Comparison of ENCODE assay signal across 8 cellular contexts in the genomic region with DNA sequence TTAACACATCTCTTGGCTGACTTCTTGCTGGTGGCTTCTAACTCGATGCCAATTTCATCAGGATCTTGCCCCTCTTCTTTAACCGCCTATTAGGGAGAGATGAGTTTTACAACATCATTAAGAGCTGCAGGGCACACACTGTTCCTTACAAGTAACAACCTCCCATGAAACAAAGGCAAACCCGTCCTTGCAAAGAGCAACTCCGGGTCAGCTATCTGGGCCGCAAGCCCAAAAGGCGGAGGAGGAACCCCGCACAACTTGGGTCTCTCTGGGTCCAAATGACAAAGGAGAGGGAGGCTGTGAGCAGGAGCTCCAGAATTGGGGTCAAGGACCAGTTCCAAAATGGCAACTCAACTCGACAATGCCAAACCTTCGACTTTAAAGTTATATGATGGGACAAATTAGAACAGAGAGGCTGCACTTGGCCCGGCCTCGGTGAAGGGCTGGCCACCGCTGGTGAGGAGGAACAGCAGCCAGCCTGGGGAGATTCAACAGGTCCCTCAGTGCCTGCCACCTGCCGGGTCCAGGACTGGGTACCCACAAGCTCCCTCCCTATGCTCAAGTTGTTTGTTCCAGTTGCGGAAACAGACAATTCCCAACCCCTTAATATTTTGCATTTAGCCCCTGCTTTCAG. TPM values are rescaled to one million over a fixed set of nuclear protein-coding genes. Genes with fewer than 3 reads are reported as not detected.
A peak's percentile ranks its signal among the peaks of the same experiment; 100 is the strongest.
DNase-seq lines count a peak whose midpoint lies in the region; ATAC-seq and TF ChIP-seq lines count a peak whose summit lies in the region.

No MANE protein-coding gene starts in this region.

- no peaks in the 10 kb centered on the region; the same call in 1 of the 2 replicates for H3K9me3 ChIP-seq in AG04450 (ENCODE audit: control insufficient read depth, insufficient read depth, low read length)
- H3K9me3 ChIP-seq in muscle layer of duodenum (ENCODE audit: control insufficient read depth in 1 of 2, low read length in 2 of 2) = no peaks in the 10 kb centered on the region

- H3K4me1 ChIP-seq in muscle layer of duodenum (ENCODE audit: control insufficient read depth in 1 of 2, insufficient read depth in 2 of 2, low read length in 2 of 2) = peaks cover 31 to 58% of the 10 kb centered on the region in 2 donors

- CTCF ChIA-PET in AG04450 (lab: Charles Lee) = interaction anchor here (0.6 to 1.4 kb wide), 2 partner anchors 66 to 172 kb away, joined by 3 to 6 read pairs; no protein-coding TSS in a partner anchor

- POLR2A ChIA-PET in AG04450 (lab: Yijun Ruan, JAX) = interaction anchor here (1.7 kb wide), 1 partner anchor 68 kb away, joined by 8 read pairs; a partner anchor contains a TSS

- peaks cover 32 to 36% of the 10 kb centered on the region in 2 donors for H3K36me3 ChIP-seq in muscle layer of duodenum (ENCODE audit: control insufficient read depth in 1 of 2, insufficient read depth in 2 of 2, low read length in 2 of 2)

- ATAC-seq in HG03095 (IDR thresholded peaks at IDR 0.05; ENCODE audit: unreplicated experiment) = no peak

- DNase-seq in AG04450 (ENCODE audit: low read depth, low spot score) (no peak), LNCaP clone FGC (ENCODE audit: low read depth) (peak; percentile 67), coronary artery (ENCODE audit: low spot score) (no peak), GM19238 (ENCODE audit: insufficient read length, low spot score) (no peak), NCI-H526 treated with DMSO at 0.1 percent for 48 hours (lab: John Stamatoyannopoulos, UW) (no peak), NCI-H510A treated with DMSO at 0.1 percent for 48 hours (lab: John Stamatoyannopoulos, UW) (no peak)

- TF ChIP-seq CTCF in AG04450 (IDR thresholded peaks at IDR 0.05; ENCODE audit: low read depth, low read length) (no peak), LNCaP clone FGC (IDR thresholded peaks at IDR 0.05; ENCODE audit: control insufficient read depth, extremely low read depth, insufficient read depth) (no peak), coronary artery (IDR thresholded peaks at IDR 0.05) (no peak)

- H3K27ac ChIP-seq in AG04450 (ENCODE audit: low read depth, low read length) (peak overlapping the region; percentile 21), coronary artery (peak overlapping the region; percentile 76 to 92), muscle layer of duodenum (ENCODE audit: low read length) (peak overlapping the region; percentile 78)

- H3K27me3 ChIP-seq in AG04450 (ENCODE audit: control insufficient read depth, insufficient read depth, low read length) (no peaks in the 10 kb centered on the region), muscle layer of duodenum (ENCODE audit: low read depth, low read length) (no peaks in the 10 kb centered on the region)

- H3K4me3 ChIP-seq in AG04450 (ENCODE audit: low read depth, low read length) (peak overlapping the region; percentile 93), LNCaP clone FGC (ENCODE audit: low read depth, low read length) (peak overlapping the region; percentile 98), coronary artery (peak overlapping the region; percentile 78), muscle layer of duodenum (ENCODE audit: low read depth in 1 of 2, low read length in 2 of 2) (peak overlapping the region; percentile 95 to 99)

RNA-seq across cellular contexts. Expression of a gene that starts 1.1 kb away (rescaled TPM):
- polyA plus RNA-seq in AG04450 (2011; rRNA removed) = 17.4 and 24.4 TPM in 2 replicates
- polyA minus RNA-seq in AG04450 (2011; rRNA and poly(A)+ RNA removed) = 28.8 and 33.2 TPM in 2 replicates

RNA-seq across cellular contexts. Expression of a gene that starts 1.5 kb away (rescaled TPM):
- polyA plus RNA-seq in AG04450 (2011; rRNA removed) = 28.0 and 34.0 TPM in 2 replicates
- polyA minus RNA-seq in AG04450 (2011; rRNA and poly(A)+ RNA removed) = 19.7 and 23.5 TPM in 2 replicates

RNA-seq across cellular contexts. Expression of a gene that starts 53.7 kb away (rescaled TPM):
- 0.04 TPM in 1 of 2 replicates, not detected in the other for polyA plus RNA-seq in AG04450 (2011; rRNA removed)
- not detected in 2 replicates for polyA minus RNA-seq in AG04450 (2011; rRNA and poly(A)+ RNA removed)

RNA-seq across cellular contexts. Expression of a gene that starts 58.9 kb away (rescaled TPM):
- 25.2 and 39.3 TPM in 2 replicates for polyA plus RNA-seq in AG04450 (2011; rRNA removed)
- polyA minus RNA-seq in AG04450 (2011; rRNA and poly(A)+ RNA removed) = 8.0 and 8.5 TPM in 2 replicates

RNA-seq across cellular contexts. Expression of a gene that starts 59.4 kb away (rescaled TPM):
- polyA plus RNA-seq in AG04450 (2011; rRNA removed) = 4.9 and 7.0 TPM in 2 replicates
- polyA minus RNA-seq in AG04450 (2011; rRNA and poly(A)+ RNA removed) = 2.3 and 2.4 TPM in 2 replicates

Comparison
In these comparisons a context has a peak if more than half of its experiments do, and no peak if none do; other contexts are left out.
1. H3K27ac ChIP-seq: peak in every context shown above with its lines; median percentile 84 in coronary artery; 78 in muscle layer of duodenum; 21 in AG04450.